Comparison of ENCODE assay signal across 10 cellular contexts in the genomic region with DNA sequence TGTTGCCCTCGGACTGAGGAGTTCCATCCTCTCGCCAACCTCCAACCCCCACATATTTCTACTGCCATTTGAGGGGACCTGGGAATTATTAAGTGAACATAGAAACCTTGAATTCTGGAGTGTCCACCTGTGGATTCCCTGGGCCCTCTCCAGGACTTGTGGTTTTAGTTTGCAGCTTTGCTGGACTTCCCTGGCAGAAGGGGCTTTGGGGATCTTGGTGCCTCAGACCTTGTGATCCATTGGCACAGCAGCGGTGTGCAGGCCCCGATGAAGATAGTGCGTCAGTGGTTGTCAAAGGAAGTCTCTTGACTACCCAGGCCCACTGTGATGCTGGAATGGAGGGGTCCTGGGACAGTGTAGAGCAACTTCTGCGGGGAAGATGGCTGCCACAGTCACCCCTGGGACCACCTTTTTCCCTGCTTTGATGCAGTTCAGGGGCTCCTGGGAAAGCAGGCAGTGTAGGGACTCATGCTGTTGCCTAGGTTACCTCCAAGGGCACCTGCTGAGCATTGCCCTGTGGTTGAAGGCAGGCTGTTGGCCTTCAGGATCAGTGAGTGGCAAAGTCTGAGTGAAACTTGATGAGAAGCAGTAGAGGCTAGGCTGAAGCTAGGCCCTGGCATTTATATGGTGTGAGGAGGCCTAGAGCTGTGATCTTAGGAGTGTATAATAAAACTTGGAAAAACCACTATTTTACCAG. TPM values are rescaled to one million over a fixed set of nuclear protein-coding genes. Genes with fewer than 3 reads are reported as not detected.
A peak's percentile ranks its signal among the peaks of the same experiment; 100 is the strongest.
DNase-seq lines count a peak whose midpoint lies in the region; ATAC-seq and TF ChIP-seq lines count a peak whose summit lies in the region.
"Had no signal": no experiment of that assay in that cellular context is flagged by ENCODE, and none has a peak within 500 bp of the region (broad histone marks: within the 10 kb centered on the region; RNA-seq: fewer than 3 reads in every experiment).

No MANE protein-coding gene starts in this region.

- TF ChIP-seq POLR2A in transverse colon (IDR thresholded peaks at IDR 0.05) = no peak

- no peaks in the 10 kb centered on the region for H3K9me3 Mint-ChIP-seq in activated naive CD8-positive, alpha-beta T cell treated with anti-CD3 and anti-CD28 coated beads, Interleukin-2, amount 50 U/mL, for 24 hours
- no peaks in the 10 kb centered on the region for H3K9me3 Mint-ChIP-seq in activated naive CD8-positive, alpha-beta T cell treated with anti-CD3 and anti-CD28 coated beads for 36 hours
- H3K9me3 Mint-ChIP-seq in endodermal cell = peaks cover 26% of the 10 kb centered on the region
- H3K9me3 Mint-ChIP-seq in naive thymus-derived CD8-positive, alpha-beta T cell = no peaks in the 10 kb centered on the region
- H3K9me3 Mint-ChIP-seq: IgD-negative memory B cell had no signal

- intact Hi-C loops in transverse colon (cut with DNase I; ENCODE audit: low total_unique reads) = no loop called here

- POLR2A ChIA-PET in naive thymus-derived CD8-positive, alpha-beta T cell (lab: Charles Lee) = no interaction called here

- no peak for TF ChIP-seq CTCF in endodermal cell (conservative IDR thresholded peaks at IDR 0.05)
- no peak for TF ChIP-seq CTCF in transverse colon (IDR thresholded peaks at IDR 0.05)

- H3K9me3 ChIP-seq in endodermal cell (ENCODE audit: control insufficient read depth, low read length) (no peaks in the 10 kb centered on the region), transverse colon (no peaks in the 10 kb centered on the region)

- no peak overlapping the region for H3K27ac Mint-ChIP-seq in activated naive CD8-positive, alpha-beta T cell treated with anti-CD3 and anti-CD28 coated beads, Interleukin-2, amount 50 U/mL, for 24 hours
- H3K27ac Mint-ChIP-seq in activated naive CD8-positive, alpha-beta T cell treated with anti-CD3 and anti-CD28 coated beads for 36 hours = no peak overlapping the region
- no peak overlapping the region for H3K27ac Mint-ChIP-seq in endodermal cell
- no peak overlapping the region for H3K27ac Mint-ChIP-seq in naive thymus-derived CD8-positive, alpha-beta T cell
- H3K27ac Mint-ChIP-seq: IgD-negative memory B cell had no signal

- no peak for TF ChIP-seq EP300 in transverse colon (IDR thresholded peaks at IDR 0.05; ENCODE audit: low read depth)

- H3K4me1 Mint-ChIP-seq in activated naive CD8-positive, alpha-beta T cell treated with anti-CD3 and anti-CD28 coated beads, Interleukin-2, amount 50 U/mL, for 24 hours = peaks cover 12% of the 10 kb centered on the region
- H3K4me1 Mint-ChIP-seq in activated naive CD8-positive, alpha-beta T cell treated with anti-CD3 and anti-CD28 coated beads for 36 hours = peaks cover 15% of the 10 kb centered on the region
- peaks cover 11% of the 10 kb centered on the region for H3K4me1 Mint-ChIP-seq in endodermal cell
- peaks cover 6 to 16% (median 9%) of the 10 kb centered on the region in 4 donors for H3K4me1 Mint-ChIP-seq in naive thymus-derived CD8-positive, alpha-beta T cell

- H3K4me1 ChIP-seq in endodermal cell (ENCODE audit: control insufficient read depth, insufficient read depth, low read length) = no peaks in the 10 kb centered on the region
- H3K4me1 ChIP-seq in transverse colon = peaks cover 0 to 5% (median 5%) of the 10 kb centered on the region in 4 donors

- H3K36me3 ChIP-seq in endodermal cell (ENCODE audit: control insufficient read depth, insufficient read depth, low read length) (no peaks in the 10 kb centered on the region), transverse colon (no peaks in the 10 kb centered on the region)

- peak overlapping the region; percentile 26 for H3K4me3 Mint-ChIP-seq in activated naive CD8-positive, alpha-beta T cell treated with anti-CD3 and anti-CD28 coated beads, Interleukin-2, amount 50 U/mL, for 24 hours
- H3K4me3 Mint-ChIP-seq in activated naive CD8-positive, alpha-beta T cell treated with anti-CD3 and anti-CD28 coated beads for 36 hours = no peak overlapping the region
- peak overlapping the region; percentile 72 for H3K4me3 Mint-ChIP-seq in endodermal cell
- H3K4me3 Mint-ChIP-seq in naive thymus-derived CD8-positive, alpha-beta T cell = peak overlapping the region in 8 of 10 donors; percentile 2 to 86 (median 38)

- DNase-seq in activated naive CD8-positive, alpha-beta T cell treated with anti-CD3 and anti-CD28 coated beads, Interleukin-2, amount 50 U/mL, for 24 hours = no peak
- DNase-seq in activated naive CD8-positive, alpha-beta T cell treated with anti-CD3 and anti-CD28 coated beads for 36 hours = no peak
- DNase-seq in endodermal cell (no peak), transverse colon (no peak), COLO829 (ENCODE audit: low spot score) (no peak)
- no peak for DNase-seq in naive thymus-derived CD8-positive, alpha-beta T cell
- DNase-seq in central memory CD4-positive, alpha-beta T cell = no peak
- DNase-seq: cerebellar nuclear complex had no signal

- H3K27me3 ChIP-seq in endodermal cell (ENCODE audit: control insufficient read depth, insufficient read depth, low read length, poor library complexity, severe bottlenecking) = no peaks in the 10 kb centered on the region
- peaks cover 10% of the 10 kb centered on the region for H3K27me3 ChIP-seq in transverse colon

- no peak for ATAC-seq in activated naive CD8-positive, alpha-beta T cell treated with anti-CD3 and anti-CD28 coated beads, Interleukin-2, amount 50 U/mL, for 24 hours
- no peak for ATAC-seq in naive thymus-derived CD8-positive, alpha-beta T cell
- ATAC-seq in HG03342 (IDR thresholded peaks at IDR 0.05; ENCODE audit: unreplicated experiment) = no peak

- peaks cover 6% of the 10 kb centered on the region for H3K27me3 Mint-ChIP-seq in activated naive CD8-positive, alpha-beta T cell treated with anti-CD3 and anti-CD28 coated beads, Interleukin-2, amount 50 U/mL, for 24 hours
- H3K27me3 Mint-ChIP-seq in activated naive CD8-positive, alpha-beta T cell treated with anti-CD3 and anti-CD28 coated beads for 36 hours = peaks cover 9% of the 10 kb centered on the region
- H3K27me3 Mint-ChIP-seq in endodermal cell (ENCODE audit: insufficient read depth) = peaks cover 21% of the 10 kb centered on the region
- H3K27me3 Mint-ChIP-seq in naive thymus-derived CD8-positive, alpha-beta T cell = peaks cover 0 to 4% (median 0%) of the 10 kb centered on the region in 5 donors

- in situ Hi-C loops in transverse colon (cut with MboI; ENCODE audit: low pct_ligation_motif_present in 1 of 4, low pct_unique_long_range_greater_than_20kb in 1 of 4, low sequenced_read_pairs in 3 of 4) = no loop called here

- 71% methylated on average over 6 of the region's 6 CpGs; no CpG with 5 or more reads in 1 of the 2 experiments for WGBS in endodermal cell (ENCODE audit: insufficient coverage in 1 of 2, insufficient read length in 1 of 2), 2 experiments
- 74% methylated on average over 6 of the region's 6 CpGs; no CpG with 5 or more reads in 1 of the 2 donors for WGBS in transverse colon (ENCODE audit: low coverage in 1 of 2), 2 donors

- H3K4me3 ChIP-seq in endodermal cell (ENCODE audit: low read length) (peak overlapping the region; percentile 76), transverse colon (no peak overlapping the region)

- peak overlapping the region; percentile 64 for H3K27ac ChIP-seq in endodermal cell (ENCODE audit: low read depth, low read length)
- peak overlapping the region in 3 of 4 donors; percentile 86 to 92 (median 88) for H3K27ac ChIP-seq in transverse colon

- H3K36me3 Mint-ChIP-seq in activated naive CD8-positive, alpha-beta T cell treated with anti-CD3 and anti-CD28 coated beads, Interleukin-2, amount 50 U/mL, for 24 hours (ENCODE audit: low read depth) = no peaks in the 10 kb centered on the region
- H3K36me3 Mint-ChIP-seq in activated naive CD8-positive, alpha-beta T cell treated with anti-CD3 and anti-CD28 coated beads for 36 hours = no peaks in the 10 kb centered on the region
- no peaks in the 10 kb centered on the region for H3K36me3 Mint-ChIP-seq in endodermal cell (ENCODE audit: low read depth)
- H3K36me3 Mint-ChIP-seq in naive thymus-derived CD8-positive, alpha-beta T cell = no peaks in the 10 kb centered on the region
- H3K36me3 Mint-ChIP-seq: IgD-negative memory B cell had no signal

- no peak overlapping the region for H3K9ac ChIP-seq in endodermal cell (ENCODE audit: extremely low read depth, low read length, poor library complexity, severe bottlenecking)

RNA-seq across cellular contexts. Expression of a gene that starts 2.1 kb away (rescaled TPM):
- total RNA-seq in activated naive CD8-positive, alpha-beta T cell treated with anti-CD3 and anti-CD28 coated beads for 36 hours = under 1 TPM; 0.60 to 0.68 TPM
- total RNA-seq in endodermal cell (10 to 100 TPM in 1 of 2 donors, 1 to 10 TPM in 1; 9.1 to 11.6 TPM), transverse colon (10 to 100 TPM in 1 of 4 donors, 1 to 10 TPM in 3; 1.7 to 16.8 (median 5.5) TPM)
- 71.0 TPM for polyA plus RNA-seq in endodermal cell (2013, experiment 1 of 2)
- polyA plus RNA-seq in endodermal cell (2013, experiment 2 of 2) = 68.8 TPM
- under 1 TPM; 0.44 to 0.65 TPM for total RNA-seq in naive thymus-derived CD8-positive, alpha-beta T cell
- under 1 TPM; 0.37 to 0.66 (median 0.56) TPM for polyA plus RNA-seq in naive thymus-derived CD8-positive, alpha-beta T cell
- polyA plus RNA-seq: IgD-negative memory B cell had no signal
